Comparison of ENCODE assay signal across 1 cellular context in genomic region chr1:156689035-156689959, GRCh38.
TF ChIP-seq lines count a peak whose summit lies in the region.

No MANE protein-coding gene starts in this region.

TF ChIP-seq in HEK293, 187 proteins besides CTCF, POLR2A, EP300 and RAD21 (continued from another document and continues in another):
- TF ChIP-seq ZBTB20 (tag by site-specific recombination; IDR thresholded peaks at IDR 0.05): 0 out of 2 replicates have a peak, but pooled peaks have one; percentile 31
- no peak for TF ChIP-seq ELK4 (IDR thresholded peaks at IDR 0.05; ENCODE audit: borderline replicate concordance, low read depth, low read length)
- no peak for TF ChIP-seq ZNF777 (tag by site-specific recombination; IDR thresholded peaks at IDR 0.05; ENCODE audit: borderline replicate concordance)
- TF ChIP-seq, protein P1, sequence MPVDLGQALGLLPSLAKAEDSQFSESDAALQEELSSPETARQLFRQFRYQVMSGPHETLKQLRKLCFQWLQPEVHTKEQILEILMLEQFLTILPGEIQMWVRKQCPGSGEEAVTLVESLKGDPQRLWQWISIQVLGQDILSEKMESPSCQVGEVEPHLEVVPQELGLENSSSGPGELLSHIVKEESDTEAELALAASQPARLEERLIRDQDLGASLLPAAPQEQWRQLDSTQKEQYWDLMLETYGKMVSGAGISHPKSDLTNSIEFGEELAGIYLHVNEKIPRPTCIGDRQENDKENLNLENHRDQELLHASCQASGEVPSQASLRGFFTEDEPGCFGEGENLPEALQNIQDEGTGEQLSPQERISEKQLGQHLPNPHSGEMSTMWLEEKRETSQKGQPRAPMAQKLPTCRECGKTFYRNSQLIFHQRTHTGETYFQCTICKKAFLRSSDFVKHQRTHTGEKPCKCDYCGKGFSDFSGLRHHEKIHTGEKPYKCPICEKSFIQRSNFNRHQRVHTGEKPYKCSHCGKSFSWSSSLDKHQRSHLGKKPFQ (tag by site-specific recombination; IDR thresholded peaks at IDR 0.05): no peak
- TF ChIP-seq ZNF785 (tag by site-specific recombination; IDR thresholded peaks at IDR 0.05): no peak
- no peak for TF ChIP-seq OSR2 (tag by site-specific recombination; IDR thresholded peaks at IDR 0.05)
- no peak for TF ChIP-seq ZNF416 (tag by site-specific recombination; IDR thresholded peaks at IDR 0.05)
- no peak for TF ChIP-seq SP2 (tag by site-specific recombination; IDR thresholded peaks at IDR 0.05)
- TF ChIP-seq, protein P2, sequence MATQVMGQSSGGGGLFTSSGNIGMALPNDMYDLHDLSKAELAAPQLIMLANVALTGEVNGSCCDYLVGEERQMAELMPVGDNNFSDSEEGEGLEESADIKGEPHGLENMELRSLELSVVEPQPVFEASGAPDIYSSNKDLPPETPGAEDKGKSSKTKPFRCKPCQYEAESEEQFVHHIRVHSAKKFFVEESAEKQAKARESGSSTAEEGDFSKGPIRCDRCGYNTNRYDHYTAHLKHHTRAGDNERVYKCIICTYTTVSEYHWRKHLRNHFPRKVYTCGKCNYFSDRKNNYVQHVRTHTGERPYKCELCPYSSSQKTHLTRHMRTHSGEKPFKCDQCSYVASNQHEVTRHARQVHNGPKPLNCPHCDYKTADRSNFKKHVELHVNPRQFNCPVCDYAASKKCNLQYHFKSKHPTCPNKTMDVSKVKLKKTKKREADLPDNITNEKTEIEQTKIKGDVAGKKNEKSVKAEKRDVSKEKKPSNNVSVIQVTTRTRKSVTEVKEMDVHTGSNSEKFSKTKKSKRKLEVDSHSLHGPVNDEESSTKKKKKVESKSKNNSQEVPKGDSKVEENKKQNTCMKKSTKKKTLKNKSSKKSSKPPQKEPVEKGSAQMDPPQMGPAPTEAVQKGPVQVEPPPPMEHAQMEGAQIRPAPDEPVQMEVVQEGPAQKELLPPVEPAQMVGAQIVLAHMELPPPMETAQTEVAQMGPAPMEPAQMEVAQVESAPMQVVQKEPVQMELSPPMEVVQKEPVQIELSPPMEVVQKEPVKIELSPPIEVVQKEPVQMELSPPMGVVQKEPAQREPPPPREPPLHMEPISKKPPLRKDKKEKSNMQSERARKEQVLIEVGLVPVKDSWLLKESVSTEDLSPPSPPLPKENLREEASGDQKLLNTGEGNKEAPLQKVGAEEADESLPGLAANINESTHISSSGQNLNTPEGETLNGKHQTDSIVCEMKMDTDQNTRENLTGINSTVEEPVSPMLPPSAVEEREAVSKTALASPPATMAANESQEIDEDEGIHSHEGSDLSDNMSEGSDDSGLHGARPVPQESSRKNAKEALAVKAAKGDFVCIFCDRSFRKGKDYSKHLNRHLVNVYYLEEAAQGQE (tag by site-specific recombination; IDR thresholded peaks at IDR 0.05): no peak
- TF ChIP-seq ZNF501 (tag by site-specific recombination; IDR thresholded peaks at IDR 0.05): peak; percentile 64
- TF ChIP-seq ZNF324 (tag by site-specific recombination; IDR thresholded peaks at IDR 0.05): peak; percentile 64
- TF ChIP-seq EGR2 (tag by site-specific recombination; IDR thresholded peaks at IDR 0.05; ENCODE audit: low read depth): no peak
- TF ChIP-seq ZBTB8A (tag by site-specific recombination; IDR thresholded peaks at IDR 0.05): peak; percentile 18
- TF ChIP-seq ZNF394 (tag by site-specific recombination; IDR thresholded peaks at IDR 0.05; ENCODE audit: borderline replicate concordance): no peak
- TF ChIP-seq ZNF561 (tag by site-specific recombination; IDR thresholded peaks at IDR 0.05; ENCODE audit: borderline replicate concordance): no peak
- TF ChIP-seq ZNF571 (tag by site-specific recombination; IDR thresholded peaks at IDR 0.05): no peak
- TF ChIP-seq, protein P3, sequence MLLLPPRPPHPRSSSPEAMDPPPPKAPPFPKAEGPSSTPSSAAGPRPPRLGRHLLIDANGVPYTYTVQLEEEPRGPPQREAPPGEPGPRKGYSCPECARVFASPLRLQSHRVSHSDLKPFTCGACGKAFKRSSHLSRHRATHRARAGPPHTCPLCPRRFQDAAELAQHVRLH (tag by site-specific recombination; IDR thresholded peaks at IDR 0.05): no peak
- TF ChIP-seq ZNF600 (tag by site-specific recombination; IDR thresholded peaks at IDR 0.05): peak; percentile 11; the same call in 1 of the 2 replicates
- TF ChIP-seq ZNF629 (tag by site-specific recombination; IDR thresholded peaks at IDR 0.05): 0 out of 2 replicates have a peak, but pooled peaks have one; percentile 19
- no peak for TF ChIP-seq ZNF530 (tag by site-specific recombination; IDR thresholded peaks at IDR 0.05; ENCODE audit: low read depth)
- TF ChIP-seq ZNF610 (tag by site-specific recombination; IDR thresholded peaks at IDR 0.05; ENCODE audit: borderline replicate concordance): no peak
- peak; percentile 13; the same call in 1 of the 2 replicates for TF ChIP-seq ZBTB10 (tag by site-specific recombination; IDR thresholded peaks at IDR 0.05)
- peak; percentile 92 for TF ChIP-seq ZNF654 (tag by site-specific recombination; IDR thresholded peaks at IDR 0.05; ENCODE audit: low read depth)
- peak; percentile 57 for TF ChIP-seq SP7 (tag by site-specific recombination; IDR thresholded peaks at IDR 0.05)
- TF ChIP-seq HOXD13 (CRISPR knock-in tag; IDR thresholded peaks at IDR 0.05; ENCODE audit: borderline replicate concordance): no peak
- TF ChIP-seq ZSCAN5A (tag by site-specific recombination; IDR thresholded peaks at IDR 0.05): no peak
- TF ChIP-seq ZXDB (tag by site-specific recombination; IDR thresholded peaks at IDR 0.05): peak; percentile 45
- TF ChIP-seq PRDM4 (tag by site-specific recombination; IDR thresholded peaks at IDR 0.05): no peak
- peak; percentile 50; the same call in 1 of the 2 replicates for TF ChIP-seq ZEB2 (tag by site-specific recombination; IDR thresholded peaks at IDR 0.05)
- TF ChIP-seq KLF7 (tag by site-specific recombination; IDR thresholded peaks at IDR 0.05; ENCODE audit: borderline replicate concordance): no peak
- TF ChIP-seq ZSCAN30 (tag by site-specific recombination; IDR thresholded peaks at IDR 0.05): peak; percentile 72; the same call in 1 of the 2 replicates
- no peak for TF ChIP-seq SALL2 (tag by site-specific recombination; IDR thresholded peaks at IDR 0.05; ENCODE audit: borderline replicate concordance)
- TF ChIP-seq ZFP41 (tag by site-specific recombination; IDR thresholded peaks at IDR 0.05; ENCODE audit: borderline replicate concordance): no peak
- TF ChIP-seq, protein P4, sequence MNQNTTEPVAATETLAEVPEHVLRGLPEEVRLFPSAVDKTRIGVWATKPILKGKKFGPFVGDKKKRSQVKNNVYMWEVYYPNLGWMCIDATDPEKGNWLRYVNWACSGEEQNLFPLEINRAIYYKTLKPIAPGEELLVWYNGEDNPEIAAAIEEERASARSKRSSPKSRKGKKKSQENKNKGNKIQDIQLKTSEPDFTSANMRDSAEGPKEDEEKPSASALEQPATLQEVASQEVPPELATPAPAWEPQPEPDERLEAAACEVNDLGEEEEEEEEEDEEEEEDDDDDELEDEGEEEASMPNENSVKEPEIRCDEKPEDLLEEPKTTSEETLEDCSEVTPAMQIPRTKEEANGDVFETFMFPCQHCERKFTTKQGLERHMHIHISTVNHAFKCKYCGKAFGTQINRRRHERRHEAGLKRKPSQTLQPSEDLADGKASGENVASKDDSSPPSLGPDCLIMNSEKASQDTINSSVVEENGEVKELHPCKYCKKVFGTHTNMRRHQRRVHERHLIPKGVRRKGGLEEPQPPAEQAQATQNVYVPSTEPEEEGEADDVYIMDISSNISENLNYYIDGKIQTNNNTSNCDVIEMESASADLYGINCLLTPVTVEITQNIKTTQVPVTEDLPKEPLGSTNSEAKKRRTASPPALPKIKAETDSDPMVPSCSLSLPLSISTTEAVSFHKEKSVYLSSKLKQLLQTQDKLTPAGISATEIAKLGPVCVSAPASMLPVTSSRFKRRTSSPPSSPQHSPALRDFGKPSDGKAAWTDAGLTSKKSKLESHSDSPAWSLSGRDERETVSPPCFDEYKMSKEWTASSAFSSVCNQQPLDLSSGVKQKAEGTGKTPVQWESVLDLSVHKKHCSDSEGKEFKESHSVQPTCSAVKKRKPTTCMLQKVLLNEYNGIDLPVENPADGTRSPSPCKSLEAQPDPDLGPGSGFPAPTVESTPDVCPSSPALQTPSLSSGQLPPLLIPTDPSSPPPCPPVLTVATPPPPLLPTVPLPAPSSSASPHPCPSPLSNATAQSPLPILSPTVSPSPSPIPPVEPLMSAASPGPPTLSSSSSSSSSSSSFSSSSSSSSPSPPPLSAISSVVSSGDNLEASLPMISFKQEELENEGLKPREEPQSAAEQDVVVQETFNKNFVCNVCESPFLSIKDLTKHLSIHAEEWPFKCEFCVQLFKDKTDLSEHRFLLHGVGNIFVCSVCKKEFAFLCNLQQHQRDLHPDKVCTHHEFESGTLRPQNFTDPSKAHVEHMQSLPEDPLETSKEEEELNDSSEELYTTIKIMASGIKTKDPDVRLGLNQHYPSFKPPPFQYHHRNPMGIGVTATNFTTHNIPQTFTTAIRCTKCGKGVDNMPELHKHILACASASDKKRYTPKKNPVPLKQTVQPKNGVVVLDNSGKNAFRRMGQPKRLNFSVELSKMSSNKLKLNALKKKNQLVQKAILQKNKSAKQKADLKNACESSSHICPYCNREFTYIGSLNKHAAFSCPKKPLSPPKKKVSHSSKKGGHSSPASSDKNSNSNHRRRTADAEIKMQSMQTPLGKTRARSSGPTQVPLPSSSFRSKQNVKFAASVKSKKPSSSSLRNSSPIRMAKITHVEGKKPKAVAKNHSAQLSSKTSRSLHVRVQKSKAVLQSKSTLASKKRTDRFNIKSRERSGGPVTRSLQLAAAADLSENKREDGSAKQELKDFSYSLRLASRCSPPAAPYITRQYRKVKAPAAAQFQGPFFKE (tag by site-specific recombination; IDR thresholded peaks at IDR 0.05; ENCODE audit: borderline replicate concordance): no peak
